In the genomic region with DNA sequence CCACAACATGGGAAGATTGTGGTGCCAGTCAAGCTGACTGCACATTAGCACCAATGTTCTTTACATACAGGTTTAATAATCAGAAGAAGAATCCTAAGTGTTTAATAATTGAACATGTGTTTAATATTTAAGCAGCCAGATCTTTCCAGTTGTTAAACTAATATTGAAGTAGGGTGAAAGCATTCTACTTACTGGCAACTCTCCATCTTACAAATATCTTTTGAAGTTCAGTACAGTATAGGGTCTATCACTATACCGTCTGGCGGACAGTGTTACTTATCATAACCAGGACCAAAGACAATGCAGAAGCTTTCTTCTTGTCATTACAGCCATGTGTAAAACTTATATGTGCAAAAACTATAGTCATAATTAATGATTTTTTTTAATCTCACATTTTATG, we compare ENCODE assay signal across 32 cellular contexts.
"Had no signal": no experiment of that assay in that cellular context is flagged by ENCODE, and none has a peak within 500 bp of the region (broad histone marks: within the 10 kb centered on the region; RNA-seq: fewer than 3 reads in every experiment).

No MANE protein-coding gene starts in this region.

- H3K4me3 ChIP-seq: coronary artery, dorsolateral prefrontal cortex, esophagus squamous epithelium, gastroesophageal sphincter had no signal

- H3K4me1 Mint-ChIP-seq: activated CD4-positive, alpha-beta memory T cell treated with anti-CD3 and anti-CD28 coated beads, Interleukin-2, amount 10 ng/mL, durations not matched to agents 7 days and 5 days; activated CD4-positive, alpha-beta T cell treated with anti-CD3 and anti-CD28 coated beads, Interleukin-2, amount 10 ng/mL, durations not matched to agents 7 days and 5 days; central memory CD8-positive, alpha-beta T cell; WTC11 had no signal

- H3K4me3 Mint-ChIP-seq: activated CD4-positive, alpha-beta memory T cell treated with anti-CD3 and anti-CD28 coated beads, Interleukin-2, amount 10 ng/mL, durations not matched to agents 7 days and 5 days; activated CD4-positive, alpha-beta T cell treated with anti-CD3 and anti-CD28 coated beads, Interleukin-2, amount 10 ng/mL, durations not matched to agents 7 days and 5 days; activated naive CD8-positive, alpha-beta T cell; activated T-cell treated with anti-CD3 and anti-CD28 coated beads, Interleukin-2, amount 50 U/mL, for 24 hours; activated T-cell treated with anti-CD3 and anti-CD28 coated beads, Interleukin-2, amount 50 U/mL, for 72 hours; central memory CD8-positive, alpha-beta T cell; dendritic cell treated with granulocyte-macrophage colony-stimulating factor and Interleukin-4, amounts not matched to agents 40 ng/mL and 50 ng/mL, for 4 days; effector memory CD8-positive, alpha-beta T cell; WTC11 had no signal

- DNase-seq: activated CD4-positive, alpha-beta memory T cell treated with anti-CD3 and anti-CD28 coated beads, Interleukin-2, amount 10 ng/mL, durations not matched to agents 7 days and 5 days; activated CD4-positive, alpha-beta T cell treated with anti-CD3 and anti-CD28 coated beads for 1 hour; activated CD4-positive, alpha-beta T cell treated with anti-CD3 and anti-CD28 coated beads for 4 hours; activated CD4-positive, alpha-beta T cell treated with anti-CD3 and anti-CD28 coated beads, Interleukin-2, amount 10 ng/mL, durations not matched to agents 7 days and 5 days; activated CD4-positive, alpha-beta T cell treated with anti-CD3 and anti-CD28 coated beads, Interleukin-2, amount 50 U/mL, for 4 hours; activated CD8-positive, alpha-beta memory T cell treated with anti-CD3 and anti-CD28 coated beads, Interleukin-2, amount 50 U/mL, for 48 hours; activated effector memory CD4-positive, alpha-beta T cell treated with Interleukin-2 at 50 U/mL for 16 hours; activated gamma-delta T cell treated with Interleukin-2 at 50 U/mL for 16 hours; activated naive CD4-positive, alpha-beta T cell treated with anti-CD3 and anti-CD28 coated beads, Interleukin-2, amount 50 U/mL, for 16 hours; activated naive CD4-positive, alpha-beta T cell treated with Interleukin-2 at 50 U/mL for 16 hours; activated T-cell treated with anti-CD3 and anti-CD28 coated beads for 4 hours; activated T-cell treated with anti-CD3 and anti-CD28 coated beads, Interleukin-2, amount 50 U/mL, for 24 hours; activated T-cell treated with anti-CD3 and anti-CD28 coated beads, Interleukin-2, amount 50 U/mL, for 72 hours; amniotic stem cell; anterior cingulate cortex; brain microvascular endothelial cell; dorsolateral prefrontal cortex; effector memory CD8-positive, alpha-beta T cell; esophagus squamous epithelium; foreskin melanocyte; T-helper 2 cell had no signal

- ATAC-seq: activated T-cell treated with anti-CD3 and anti-CD28 coated beads, Interleukin-2, amount 50 U/mL, for 72 hours; effector memory CD8-positive, alpha-beta T cell; gastroesophageal sphincter; WTC11 had no signal

- H3K27ac ChIP-seq: brain microvascular endothelial cell, coronary artery, dorsolateral prefrontal cortex, epithelial cell of prostate, esophagus squamous epithelium, gastroesophageal sphincter had no signal

- H3K9me3 ChIP-seq: esophagus squamous epithelium, gastroesophageal sphincter had no signal

- H3K36me3 ChIP-seq: brain microvascular endothelial cell, esophagus squamous epithelium, gastroesophageal sphincter had no signal

- FAIRE-seq: astrocyte, bronchial epithelial cell, endometrium, endothelial cell of umbilical vein had no signal

- H3K4me1 ChIP-seq: esophagus squamous epithelium, gastroesophageal sphincter had no signal

- H3K27me3 Mint-ChIP-seq: activated CD4-positive, alpha-beta memory T cell treated with anti-CD3 and anti-CD28 coated beads, Interleukin-2, amount 10 ng/mL, durations not matched to agents 7 days and 5 days; activated CD4-positive, alpha-beta T cell treated with anti-CD3 and anti-CD28 coated beads, Interleukin-2, amount 10 ng/mL, durations not matched to agents 7 days and 5 days; activated naive CD8-positive, alpha-beta T cell; activated T-cell treated with anti-CD3 and anti-CD28 coated beads, Interleukin-2, amount 50 U/mL, for 24 hours; central memory CD8-positive, alpha-beta T cell; dendritic cell treated with granulocyte-macrophage colony-stimulating factor and Interleukin-4, amounts not matched to agents 40 ng/mL and 50 ng/mL, for 4 days; effector memory CD8-positive, alpha-beta T cell had no signal

- H3K27me3 ChIP-seq: brain microvascular endothelial cell, dorsolateral prefrontal cortex, esophagus squamous epithelium, gastroesophageal sphincter had no signal

- H3K36me3 Mint-ChIP-seq: activated naive CD8-positive, alpha-beta T cell had no signal

- H3K27ac Mint-ChIP-seq: activated CD4-positive, alpha-beta memory T cell treated with anti-CD3 and anti-CD28 coated beads, Interleukin-2, amount 10 ng/mL, durations not matched to agents 7 days and 5 days; activated CD4-positive, alpha-beta T cell treated with anti-CD3 and anti-CD28 coated beads, Interleukin-2, amount 10 ng/mL, durations not matched to agents 7 days and 5 days; activated naive CD8-positive, alpha-beta T cell; activated T-cell treated with anti-CD3 and anti-CD28 coated beads, Interleukin-2, amount 50 U/mL, for 24 hours; activated T-cell treated with anti-CD3 and anti-CD28 coated beads, Interleukin-2, amount 50 U/mL, for 72 hours; dendritic cell treated with granulocyte-macrophage colony-stimulating factor and Interleukin-4, amounts not matched to agents 40 ng/mL and 50 ng/mL, for 4 days; effector memory CD8-positive, alpha-beta T cell; WTC11 had no signal
